1 cellular context compared by ENCODE assay signal in the genomic region with DNA sequence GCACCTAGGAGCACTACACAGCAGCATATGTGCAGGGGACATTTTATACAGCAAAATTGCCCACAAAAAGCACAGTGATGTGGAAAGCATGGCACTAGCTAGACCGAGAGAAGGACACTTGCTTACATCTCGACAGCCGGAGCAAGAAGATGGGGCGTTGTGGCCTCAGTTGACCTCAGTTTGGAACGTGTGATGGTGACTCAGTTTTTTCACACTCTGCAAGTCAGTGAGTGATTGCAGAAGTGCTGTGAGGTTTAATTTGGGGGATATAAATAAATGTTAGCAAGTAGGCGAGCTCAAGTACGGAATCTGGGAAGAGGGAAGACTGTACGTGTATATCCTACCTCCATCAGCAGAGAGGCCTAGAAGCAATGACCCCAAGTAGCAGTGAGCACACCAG.
TF ChIP-seq lines count a peak whose summit lies in the region.

No MANE protein-coding gene starts in this region.

TF ChIP-seq in GM23338, 12 proteins besides CTCF, POLR2A, EP300 and RAD21:
- TF ChIP-seq, protein P1, sequence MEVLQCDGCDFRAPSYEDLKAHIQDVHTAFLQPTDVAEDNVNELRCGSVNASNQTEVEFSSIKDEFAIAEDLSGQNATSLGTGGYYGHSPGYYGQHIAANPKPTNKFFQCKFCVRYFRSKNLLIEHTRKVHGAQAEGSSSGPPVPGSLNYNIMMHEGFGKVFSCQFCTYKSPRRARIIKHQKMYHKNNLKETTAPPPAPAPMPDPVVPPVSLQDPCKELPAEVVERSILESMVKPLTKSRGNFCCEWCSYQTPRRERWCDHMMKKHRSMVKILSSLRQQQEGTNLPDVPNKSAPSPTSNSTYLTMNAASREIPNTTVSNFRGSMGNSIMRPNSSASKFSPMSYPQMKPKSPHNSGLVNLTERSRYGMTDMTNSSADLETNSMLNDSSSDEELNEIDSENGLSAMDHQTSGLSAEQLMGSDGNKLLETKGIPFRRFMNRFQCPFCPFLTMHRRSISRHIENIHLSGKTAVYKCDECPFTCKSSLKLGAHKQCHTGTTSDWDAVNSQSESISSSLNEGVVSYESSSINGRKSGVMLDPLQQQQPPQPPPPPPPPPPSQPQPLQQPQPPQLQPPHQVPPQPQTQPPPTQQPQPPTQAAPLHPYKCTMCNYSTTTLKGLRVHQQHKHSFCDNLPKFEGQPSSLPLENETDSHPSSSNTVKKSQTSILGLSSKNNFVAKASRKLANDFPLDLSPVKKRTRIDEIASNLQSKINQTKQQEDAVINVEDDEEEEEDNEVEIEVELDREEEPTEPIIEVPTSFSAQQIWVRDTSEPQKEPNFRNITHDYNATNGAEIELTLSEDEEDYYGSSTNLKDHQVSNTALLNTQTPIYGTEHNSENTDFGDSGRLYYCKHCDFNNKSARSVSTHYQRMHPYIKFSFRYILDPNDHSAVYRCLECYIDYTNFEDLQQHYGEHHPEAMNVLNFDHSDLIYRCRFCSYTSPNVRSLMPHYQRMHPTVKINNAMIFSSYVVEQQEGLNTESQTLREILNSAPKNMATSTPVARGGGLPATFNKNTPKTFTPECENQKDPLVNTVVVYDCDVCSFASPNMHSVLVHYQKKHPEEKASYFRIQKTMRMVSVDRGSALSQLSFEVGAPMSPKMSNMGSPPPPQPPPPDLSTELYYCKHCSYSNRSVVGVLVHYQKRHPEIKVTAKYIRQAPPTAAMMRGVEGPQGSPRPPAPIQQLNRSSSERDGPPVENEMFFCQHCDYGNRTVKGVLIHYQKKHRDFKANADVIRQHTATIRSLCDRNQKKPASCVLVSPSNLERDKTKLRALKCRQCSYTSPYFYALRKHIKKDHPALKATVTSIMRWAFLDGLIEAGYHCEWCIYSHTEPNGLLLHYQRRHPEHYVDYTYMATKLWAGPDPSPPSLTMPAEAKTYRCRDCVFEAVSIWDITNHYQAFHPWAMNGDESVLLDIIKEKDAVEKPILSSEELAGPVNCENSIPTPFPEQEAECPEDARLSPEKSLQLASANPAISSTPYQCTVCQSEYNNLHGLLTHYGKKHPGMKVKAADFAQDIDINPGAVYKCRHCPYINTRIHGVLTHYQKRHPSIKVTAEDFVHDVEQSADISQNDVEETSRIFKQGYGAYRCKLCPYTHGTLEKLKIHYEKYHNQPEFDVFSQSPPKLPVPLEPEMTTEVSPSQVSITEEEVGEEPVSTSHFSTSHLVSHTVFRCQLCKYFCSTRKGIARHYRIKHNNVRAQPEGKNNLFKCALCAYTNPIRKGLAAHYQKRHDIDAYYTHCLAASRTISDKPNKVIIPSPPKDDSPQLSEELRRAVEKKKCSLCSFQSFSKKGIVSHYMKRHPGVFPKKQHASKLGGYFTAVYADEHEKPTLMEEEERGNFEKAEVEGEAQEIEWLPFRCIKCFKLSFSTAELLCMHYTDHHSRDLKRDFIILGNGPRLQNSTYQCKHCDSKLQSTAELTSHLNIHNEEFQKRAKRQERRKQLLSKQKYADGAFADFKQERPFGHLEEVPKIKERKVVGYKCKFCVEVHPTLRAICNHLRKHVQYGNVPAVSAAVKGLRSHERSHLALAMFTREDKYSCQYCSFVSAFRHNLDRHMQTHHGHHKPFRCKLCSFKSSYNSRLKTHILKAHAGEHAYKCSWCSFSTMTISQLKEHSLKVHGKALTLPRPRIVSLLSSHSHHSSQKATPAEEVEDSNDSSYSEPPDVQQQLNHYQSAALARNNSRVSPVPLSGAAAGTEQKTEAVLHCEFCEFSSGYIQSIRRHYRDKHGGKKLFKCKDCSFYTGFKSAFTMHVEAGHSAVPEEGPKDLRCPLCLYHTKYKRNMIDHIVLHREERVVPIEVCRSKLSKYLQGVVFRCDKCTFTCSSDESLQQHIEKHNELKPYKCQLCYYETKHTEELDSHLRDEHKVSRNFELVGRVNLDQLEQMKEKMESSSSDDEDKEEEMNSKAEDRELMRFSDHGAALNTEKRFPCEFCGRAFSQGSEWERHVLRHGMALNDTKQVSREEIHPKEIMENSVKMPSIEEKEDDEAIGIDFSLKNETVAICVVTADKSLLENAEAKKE (CRISPR knock-in tag; IDR thresholded peaks at IDR 0.05), result no peak
- no peak for TF ChIP-seq CREB1 (CRISPR knock-in tag; IDR thresholded peaks at IDR 0.05; ENCODE audit: low read depth)
- TF ChIP-seq, protein P2, sequence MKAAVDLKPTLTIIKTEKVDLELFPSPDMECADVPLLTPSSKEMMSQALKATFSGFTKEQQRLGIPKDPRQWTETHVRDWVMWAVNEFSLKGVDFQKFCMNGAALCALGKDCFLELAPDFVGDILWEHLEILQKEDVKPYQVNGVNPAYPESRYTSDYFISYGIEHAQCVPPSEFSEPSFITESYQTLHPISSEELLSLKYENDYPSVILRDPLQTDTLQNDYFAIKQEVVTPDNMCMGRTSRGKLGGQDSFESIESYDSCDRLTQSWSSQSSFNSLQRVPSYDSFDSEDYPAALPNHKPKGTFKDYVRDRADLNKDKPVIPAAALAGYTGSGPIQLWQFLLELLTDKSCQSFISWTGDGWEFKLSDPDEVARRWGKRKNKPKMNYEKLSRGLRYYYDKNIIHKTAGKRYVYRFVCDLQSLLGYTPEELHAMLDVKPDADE (IDR thresholded peaks at IDR 0.05), result no peak
- no peak for TF ChIP-seq STAT1 (IDR thresholded peaks at IDR 0.05; ENCODE audit: unreplicated experiment)
- no peak for TF ChIP-seq ZNF331 (CRISPR knock-in tag; IDR thresholded peaks at IDR 0.05; ENCODE audit: low read depth)
- no peak for TF ChIP-seq ZNF114 (CRISPR knock-in tag; IDR thresholded peaks at IDR 0.05)
- TF ChIP-seq EZH2 (IDR thresholded peaks at IDR 0.05; ENCODE audit: low read depth, unreplicated experiment), result no peak
- TF ChIP-seq EZH2phosphoT487 (IDR thresholded peaks at IDR 0.05; ENCODE audit: unreplicated experiment), result no peak
- TF ChIP-seq, protein P3, sequence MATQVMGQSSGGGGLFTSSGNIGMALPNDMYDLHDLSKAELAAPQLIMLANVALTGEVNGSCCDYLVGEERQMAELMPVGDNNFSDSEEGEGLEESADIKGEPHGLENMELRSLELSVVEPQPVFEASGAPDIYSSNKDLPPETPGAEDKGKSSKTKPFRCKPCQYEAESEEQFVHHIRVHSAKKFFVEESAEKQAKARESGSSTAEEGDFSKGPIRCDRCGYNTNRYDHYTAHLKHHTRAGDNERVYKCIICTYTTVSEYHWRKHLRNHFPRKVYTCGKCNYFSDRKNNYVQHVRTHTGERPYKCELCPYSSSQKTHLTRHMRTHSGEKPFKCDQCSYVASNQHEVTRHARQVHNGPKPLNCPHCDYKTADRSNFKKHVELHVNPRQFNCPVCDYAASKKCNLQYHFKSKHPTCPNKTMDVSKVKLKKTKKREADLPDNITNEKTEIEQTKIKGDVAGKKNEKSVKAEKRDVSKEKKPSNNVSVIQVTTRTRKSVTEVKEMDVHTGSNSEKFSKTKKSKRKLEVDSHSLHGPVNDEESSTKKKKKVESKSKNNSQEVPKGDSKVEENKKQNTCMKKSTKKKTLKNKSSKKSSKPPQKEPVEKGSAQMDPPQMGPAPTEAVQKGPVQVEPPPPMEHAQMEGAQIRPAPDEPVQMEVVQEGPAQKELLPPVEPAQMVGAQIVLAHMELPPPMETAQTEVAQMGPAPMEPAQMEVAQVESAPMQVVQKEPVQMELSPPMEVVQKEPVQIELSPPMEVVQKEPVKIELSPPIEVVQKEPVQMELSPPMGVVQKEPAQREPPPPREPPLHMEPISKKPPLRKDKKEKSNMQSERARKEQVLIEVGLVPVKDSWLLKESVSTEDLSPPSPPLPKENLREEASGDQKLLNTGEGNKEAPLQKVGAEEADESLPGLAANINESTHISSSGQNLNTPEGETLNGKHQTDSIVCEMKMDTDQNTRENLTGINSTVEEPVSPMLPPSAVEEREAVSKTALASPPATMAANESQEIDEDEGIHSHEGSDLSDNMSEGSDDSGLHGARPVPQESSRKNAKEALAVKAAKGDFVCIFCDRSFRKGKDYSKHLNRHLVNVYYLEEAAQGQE (IDR thresholded peaks at IDR 0.05; ENCODE audit: unreplicated experiment), result no peak
- no peak for TF ChIP-seq JUNB (IDR thresholded peaks at IDR 0.05; ENCODE audit: unreplicated experiment)
- TF ChIP-seq POLR2AphosphoS5 (IDR thresholded peaks at IDR 0.05; ENCODE audit: low read depth), result no peak
- no peak for TF ChIP-seq NANOG (IDR thresholded peaks at IDR 0.05; ENCODE audit: borderline replicate concordance)
TF ChIP-seq in GM23338: peak in this region for 0.
